1 cellular context compared by ENCODE assay signal in genomic region chr16:5072334-5073278, GRCh38.
TF ChIP-seq lines count a peak whose summit lies in the region.

No MANE protein-coding gene starts in this region.

TF ChIP-seq in HepG2, 621 proteins besides CTCF, POLR2A, EP300 and RAD21 (continues in another document):
- TF ChIP-seq SRSF9 (IDR thresholded peaks at IDR 0.05; ENCODE audit: borderline replicate concordance, insufficient read depth, low read depth, low read length, poor library complexity, severe bottlenecking) (no peak), PAF1 (CRISPR knock-in tag; IDR thresholded peaks at IDR 0.05) (no peak), POGZ (CRISPR knock-in tag; IDR thresholded peaks at IDR 0.05) (no peak), HINFP (CRISPR knock-in tag; IDR thresholded peaks at IDR 0.05; ENCODE audit: low read depth) (peak; percentile 49; the same call in 1 of the 2 replicates), ZNF543 (CRISPR knock-in tag; IDR thresholded peaks at IDR 0.05) (no peak), ZXDC (CRISPR knock-in tag; IDR thresholded peaks at IDR 0.05) (peak; percentile 19; the same call in 1 of the 2 replicates), SNAI1 (CRISPR knock-in tag; IDR thresholded peaks at IDR 0.05; ENCODE audit: borderline replicate concordance) (no peak), ESRRA (CRISPR knock-in tag; IDR thresholded peaks at IDR 0.05; ENCODE audit: low read depth) (0 out of 2 replicates have a peak, but pooled peaks have one; percentile 0), ZNF12 (CRISPR knock-in tag; IDR thresholded peaks at IDR 0.05) (no peak), ATRX (CRISPR knock-in tag; IDR thresholded peaks at IDR 0.05; ENCODE audit: borderline replicate concordance) (no peak), TEF (CRISPR knock-in tag; IDR thresholded peaks at IDR 0.05) (no peak), ZNF652 (CRISPR knock-in tag; IDR thresholded peaks at IDR 0.05; ENCODE audit: borderline replicate concordance, low read depth) (no peak), MIER2 (CRISPR knock-in tag; IDR thresholded peaks at IDR 0.05) (no peak), TBP (CRISPR knock-in tag; IDR thresholded peaks at IDR 0.05) (no peak), ZSCAN30 (CRISPR knock-in tag; IDR thresholded peaks at IDR 0.05) (no peak), RFXAP (CRISPR knock-in tag; IDR thresholded peaks at IDR 0.05; ENCODE audit: borderline replicate concordance) (no peak), ZFP62 (CRISPR knock-in tag; IDR thresholded peaks at IDR 0.05) (0 out of 2 replicates have a peak, but pooled peaks have one; percentile 1), KDM5B (CRISPR knock-in tag; IDR thresholded peaks at IDR 0.05; ENCODE audit: borderline replicate concordance) (no peak), ZBTB46 (CRISPR knock-in tag; IDR thresholded peaks at IDR 0.05; ENCODE audit: borderline replicate concordance) (0 out of 2 replicates have a peak, but pooled peaks have one; percentile 80), ATF3 (CRISPR knock-in tag; IDR thresholded peaks at IDR 0.05) (0 out of 2 replicates have a peak, but pooled peaks have one; percentile 29), STAG1 (CRISPR knock-in tag; IDR thresholded peaks at IDR 0.05) (no peak), ZNF275 (CRISPR knock-in tag; IDR thresholded peaks at IDR 0.05; ENCODE audit: borderline replicate concordance) (no peak), ZSCAN29 (CRISPR knock-in tag; conservative IDR thresholded peaks at IDR 0.05) (0 out of 2 replicates have a peak, but pooled peaks have one; percentile 9), TERF1 (CRISPR knock-in tag; IDR thresholded peaks at IDR 0.05) (no peak), HOXA9 (CRISPR knock-in tag; IDR thresholded peaks at IDR 0.05; ENCODE audit: borderline replicate concordance) (no peak), ZMYM4 (CRISPR knock-in tag; IDR thresholded peaks at IDR 0.05) (no peak), DPF2 (CRISPR knock-in tag; IDR thresholded peaks at IDR 0.05; ENCODE audit: borderline replicate concordance, low read depth) (0 out of 2 replicates have a peak, but pooled peaks have one; percentile 25), CHD2 (IDR thresholded peaks at IDR 0.05; ENCODE audit: low read depth, low read length) (no peak), ZNF740 (CRISPR knock-in tag; IDR thresholded peaks at IDR 0.05) (no peak), ZNF766 (CRISPR knock-in tag; IDR thresholded peaks at IDR 0.05; ENCODE audit: borderline replicate concordance) (no peak), GABPB1 (CRISPR knock-in tag; IDR thresholded peaks at IDR 0.05) (no peak), ZNF557 (CRISPR knock-in tag; IDR thresholded peaks at IDR 0.05) (no peak), CREM (IDR thresholded peaks at IDR 0.05) (no peak), CREM (CRISPR knock-in tag; IDR thresholded peaks at IDR 0.05) (no peak), BCL3 (CRISPR knock-in tag; IDR thresholded peaks at IDR 0.05) (no peak; the same call in 1 of the 2 replicates), ZNF180 (CRISPR knock-in tag; IDR thresholded peaks at IDR 0.05; ENCODE audit: borderline replicate concordance, low read depth) (no peak), ARID5B (CRISPR knock-in tag; IDR thresholded peaks at IDR 0.05) (no peak), ZNF777 (CRISPR knock-in tag; IDR thresholded peaks at IDR 0.05) (no peak), RELA (CRISPR knock-in tag; IDR thresholded peaks at IDR 0.05) (no peak), ZNF782 (CRISPR knock-in tag; IDR thresholded peaks at IDR 0.05; ENCODE audit: borderline replicate concordance) (no peak), ZBTB21 (CRISPR knock-in tag; IDR thresholded peaks at IDR 0.05) (no peak), HMG20B (CRISPR knock-in tag; conservative IDR thresholded peaks at IDR 0.05) (0 out of 2 replicates have a peak, but pooled peaks have one; percentile 1), ZNF564 (CRISPR knock-in tag; IDR thresholded peaks at IDR 0.05) (no peak), HOXD1 (CRISPR knock-in tag; IDR thresholded peaks at IDR 0.05) (no peak), AKAP8 (CRISPR knock-in tag; IDR thresholded peaks at IDR 0.05) (peak; percentile 3; the same call in 1 of the 2 replicates), ZNF639 (CRISPR knock-in tag; conservative IDR thresholded peaks at IDR 0.05) (no peak), ZC3H13 (CRISPR knock-in tag; IDR thresholded peaks at IDR 0.05) (0 out of 2 replicates have a peak, but pooled peaks have one; percentile 46), ZNF660 (CRISPR knock-in tag; IDR thresholded peaks at IDR 0.05; ENCODE audit: borderline replicate concordance, low read depth) (no peak)
